In the genomic region with DNA sequence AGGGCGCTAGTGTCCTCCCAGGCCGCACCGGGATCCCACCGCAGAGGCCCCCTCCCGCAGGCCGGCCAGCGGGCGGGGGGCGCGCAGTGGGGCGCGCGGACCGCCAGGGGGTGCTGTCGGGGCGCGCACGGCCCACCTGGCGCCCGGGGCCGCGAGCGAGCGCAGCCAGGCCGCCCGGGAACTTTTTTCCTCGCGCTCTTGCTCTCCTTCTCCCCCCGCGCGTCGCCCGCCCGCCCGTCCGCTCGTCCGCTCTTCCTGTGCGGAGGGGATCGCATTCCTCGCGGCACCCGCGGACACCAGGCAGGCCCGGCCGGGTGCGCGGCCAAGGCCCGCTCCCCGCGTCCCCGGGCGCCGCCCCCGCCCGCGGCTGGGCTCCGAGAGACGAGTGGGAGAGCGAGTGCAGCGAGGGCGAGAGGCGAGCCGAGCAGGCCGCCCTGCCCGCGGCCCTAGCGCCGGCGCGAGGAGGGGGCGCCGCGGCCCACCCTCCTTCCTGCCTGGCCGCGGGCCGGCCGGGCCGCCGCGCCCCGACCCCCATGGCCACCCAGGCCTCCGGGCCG, we compare ENCODE assay signal across 8 cellular contexts.
DNase-seq lines count a peak whose midpoint lies in the region; ATAC-seq lines count a peak whose summit lies in the region.

A gene with protein sequence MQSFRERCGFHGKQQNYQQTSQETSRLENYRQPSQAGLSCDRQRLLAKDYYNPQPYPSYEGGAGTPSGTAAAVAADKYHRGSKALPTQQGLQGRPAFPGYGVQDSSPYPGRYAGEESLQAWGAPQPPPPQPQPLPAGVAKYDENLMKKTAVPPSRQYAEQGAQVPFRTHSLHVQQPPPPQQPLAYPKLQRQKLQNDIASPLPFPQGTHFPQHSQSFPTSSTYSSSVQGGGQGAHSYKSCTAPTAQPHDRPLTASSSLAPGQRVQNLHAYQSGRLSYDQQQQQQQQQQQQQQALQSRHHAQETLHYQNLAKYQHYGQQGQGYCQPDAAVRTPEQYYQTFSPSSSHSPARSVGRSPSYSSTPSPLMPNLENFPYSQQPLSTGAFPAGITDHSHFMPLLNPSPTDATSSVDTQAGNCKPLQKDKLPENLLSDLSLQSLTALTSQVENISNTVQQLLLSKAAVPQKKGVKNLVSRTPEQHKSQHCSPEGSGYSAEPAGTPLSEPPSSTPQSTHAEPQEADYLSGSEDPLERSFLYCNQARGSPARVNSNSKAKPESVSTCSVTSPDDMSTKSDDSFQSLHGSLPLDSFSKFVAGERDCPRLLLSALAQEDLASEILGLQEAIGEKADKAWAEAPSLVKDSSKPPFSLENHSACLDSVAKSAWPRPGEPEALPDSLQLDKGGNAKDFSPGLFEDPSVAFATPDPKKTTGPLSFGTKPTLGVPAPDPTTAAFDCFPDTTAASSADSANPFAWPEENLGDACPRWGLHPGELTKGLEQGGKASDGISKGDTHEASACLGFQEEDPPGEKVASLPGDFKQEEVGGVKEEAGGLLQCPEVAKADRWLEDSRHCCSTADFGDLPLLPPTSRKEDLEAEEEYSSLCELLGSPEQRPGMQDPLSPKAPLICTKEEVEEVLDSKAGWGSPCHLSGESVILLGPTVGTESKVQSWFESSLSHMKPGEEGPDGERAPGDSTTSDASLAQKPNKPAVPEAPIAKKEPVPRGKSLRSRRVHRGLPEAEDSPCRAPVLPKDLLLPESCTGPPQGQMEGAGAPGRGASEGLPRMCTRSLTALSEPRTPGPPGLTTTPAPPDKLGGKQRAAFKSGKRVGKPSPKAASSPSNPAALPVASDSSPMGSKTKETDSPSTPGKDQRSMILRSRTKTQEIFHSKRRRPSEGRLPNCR (N-terminal part only) (plus strand): TSS at position 272 of the 557 bp plus-strand sequence. CDS start 111,491 bp downstream, outside the sequence.

- H3K9me3 Mint-ChIP-seq in central memory CD8-positive, alpha-beta T cell: no peaks in the 10 kb centered on the region

- ATAC-seq in HG02973 (IDR thresholded peaks at IDR 0.05; ENCODE audit: unreplicated experiment): peak; percentile 47
- ATAC-seq in central memory CD8-positive, alpha-beta T cell (replicated peaks; ENCODE audit: extremely low read depth, poor library complexity, severe bottlenecking): peak; percentile 50

- H3K4me3 Mint-ChIP-seq in central memory CD8-positive, alpha-beta T cell: peak within 1 kb of the TSS; percentile 87

- H3K27ac Mint-ChIP-seq in central memory CD8-positive, alpha-beta T cell (ENCODE audit: low read depth): peak within 1 kb of the TSS; percentile 90

- H3K36me3 Mint-ChIP-seq in central memory CD8-positive, alpha-beta T cell (ENCODE audit: insufficient read depth): peaks cover 20% of the 10 kb centered on the region

- no peaks in the 10 kb centered on the region for H3K27me3 Mint-ChIP-seq in central memory CD8-positive, alpha-beta T cell

- H3K4me1 Mint-ChIP-seq in central memory CD8-positive, alpha-beta T cell: peaks cover 37% of the 10 kb centered on the region

- peak; percentile 88 for DNase-seq in DMS 273 (lab: John Stamatoyannopoulos, UW; ENCODE audit: unreplicated experiment)
- no peak for DNase-seq in DMS 273 treated with DMSO at 0.1 percent for 48 hours (lab: John Stamatoyannopoulos, UW)
- DNase-seq in NCI-H2227 (lab: John Stamatoyannopoulos, UW; ENCODE audit: unreplicated experiment): peak; percentile 78
- peak; percentile 39 to 59 (median 54) for DNase-seq in activated CD4-positive, CD25-positive, alpha-beta regulatory T cell (lab: John Stamatoyannopoulos, UW)
- DNase-seq in central memory CD8-positive, alpha-beta T cell (ENCODE audit: low spot score in 2 of 2): peak; percentile 58 to 63
- DNase-seq in islet precursor cell: peak; percentile 92
- peak; percentile 70 for DNase-seq in stimulated activated CD4-positive, alpha-beta T cell treated with anti-CD3 and anti-CD28 coated beads, Interleukin-12 subunit alpha, Interleukin-12 subunit beta, amount 100 ng/mL, for 4 hours
